ENCODE assay signal across 8 cellular contexts in the genomic region with DNA sequence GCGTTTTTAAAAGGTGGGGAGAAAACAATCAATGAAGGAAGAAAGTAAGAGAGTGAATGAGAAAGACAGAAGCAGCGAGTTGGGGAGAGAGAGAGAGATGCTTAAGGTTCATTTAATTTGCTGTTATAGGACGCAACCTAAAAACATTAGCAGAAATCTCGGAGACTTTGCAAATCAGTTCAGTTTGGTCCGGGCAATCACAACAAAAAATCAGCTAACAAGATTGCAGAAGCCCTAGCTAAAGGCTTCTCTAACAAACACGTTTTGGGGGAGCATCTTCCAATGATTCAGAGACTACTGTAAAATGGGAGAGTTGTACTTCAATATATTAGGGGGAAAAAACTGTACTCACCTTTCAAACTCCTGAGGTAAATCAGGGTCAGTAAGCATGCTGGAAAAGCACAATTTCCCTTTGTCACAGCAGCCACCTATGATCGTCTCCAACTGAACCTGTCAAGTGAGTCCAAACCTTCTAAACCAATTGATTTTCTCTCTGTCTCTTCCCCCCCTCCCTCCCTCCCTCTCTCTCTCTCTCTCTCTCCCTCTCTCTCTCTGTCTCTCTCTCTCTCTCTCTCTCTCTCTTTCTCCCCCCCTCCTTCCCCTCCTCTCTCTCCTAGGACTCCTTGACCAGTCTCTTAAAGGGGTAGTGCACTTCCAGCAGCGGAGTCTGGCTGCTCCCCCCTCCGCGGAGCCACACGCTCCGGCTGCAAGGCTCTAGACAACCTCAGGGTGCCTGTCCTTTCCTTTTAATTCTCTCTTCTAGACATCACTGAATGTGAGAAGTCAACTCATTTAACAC. TPM values are rescaled to one million over a fixed set of nuclear protein-coding genes. Genes with fewer than 3 reads are reported as not detected.
DNase-seq lines count a peak whose midpoint lies in the region; ATAC-seq and TF ChIP-seq lines count a peak whose summit lies in the region.

TSS of gene SOX5 (minus strand) at position 459 of the 799 bp plus-strand sequence. CDS start at position 390, 69 bp downstream.

- DNase-seq in NCI-H2107 treated with DMSO at 0.1 percent for 48 hours (lab: John Stamatoyannopoulos, UW; ENCODE audit: unreplicated experiment) (peak; percentile 33), NCI-H2107 (lab: John Stamatoyannopoulos, UW) (no peak), astrocyte of the spinal cord (ENCODE audit: low read depth, low spot score) (peak; percentile 75), spleen (no peak), PC-3 (no peak)

- ATAC-seq in PC-3, result no peak
- ATAC-seq in HG02885 (IDR thresholded peaks at IDR 0.05; ENCODE audit: poor library complexity, unreplicated experiment), result no peak
- ATAC-seq in HG03342 (IDR thresholded peaks at IDR 0.05; ENCODE audit: unreplicated experiment), result no peak

- no peak within 1 kb of the TSS for H3K4me2 ChIP-seq in PC-3 (ENCODE audit: low read length)

- no peaks in the 10 kb centered on the region for H3K9me3 ChIP-seq in iPS-20b (ENCODE audit: insufficient read depth, low read depth, low read length)
- no peaks in the 10 kb centered on the region for H3K9me3 ChIP-seq in spleen
- H3K9me3 ChIP-seq in PC-3 (ENCODE audit: low read length), result no peaks in the 10 kb centered on the region

- H4K20me1 ChIP-seq in PC-3 (ENCODE audit: low read length), result no peaks in the 10 kb centered on the region

- POLR2A ChIA-PET in PC-3 (lab: Charles Lee; ENCODE audit: unreplicated experiment), result no interaction called here

- no TSS peak for BruUV-seq in PC-3 (replicated peaks; lab: Mats Ljungman, UMichigan)

- H3K9ac ChIP-seq in iPS-20b (ENCODE audit: low read depth, low read length), result peak within 1 kb of the TSS; percentile 40; the same call in 1 of the 2 replicates
- no peak within 1 kb of the TSS for H3K9ac ChIP-seq in PC-3 (ENCODE audit: low read length)

- H3K27ac ChIP-seq in iPS-20b (ENCODE audit: low read length), result no peak within 1 kb of the TSS
- peak within 1 kb of the TSS in 2 of 8 donors; percentile 5 to 16 for H3K27ac ChIP-seq in spleen
- H3K27ac ChIP-seq in PC-3 (ENCODE audit: low read length), result no peak within 1 kb of the TSS

- H3K4me1 ChIP-seq in iPS-20b (ENCODE audit: insufficient read depth, low read length) (peaks cover 7% of the 10 kb centered on the region), spleen (peaks cover 0 to 18% (median 0%) of the 10 kb centered on the region in 6 donors), PC-3 (ENCODE audit: insufficient read depth, low read length) (no peaks in the 10 kb centered on the region)

- H2AFZ ChIP-seq in PC-3 (ENCODE audit: low read length), result no peak within 1 kb of the TSS

- 6 to 11% (median 7%) methylated on average over 12 of the region's 12 CpGs for WGBS in spleen, 5 donors

- CTCF ChIA-PET in PC-3 (lab: Charles Lee), result no interaction called here

- in situ Hi-C loops in astrocyte of the spinal cord (cut with HindIII; ENCODE audit: low sequenced_read_pairs), result no loop called here

- no peaks in the 10 kb centered on the region for H3F3A ChIP-seq in PC-3 (ENCODE audit: low read length, unreplicated experiment)

- intact Hi-C loops in spleen (cut with DNase I; ENCODE audit: low total_unique reads), result no loop called here
- intact Hi-C loops in PC-3 (cut with micrococcal nuclease), result no loop called here

- H3K27me3 ChIP-seq in iPS-20b (ENCODE audit: insufficient read depth, low read length) (peaks cover 32% of the 10 kb centered on the region), spleen (replicated peaks in 1 of 7) (peaks cover 0 to 34% (median 0%) of the 10 kb centered on the region in 7 donors), PC-3 (ENCODE audit: low read length) (peaks cover 32% of the 10 kb centered on the region)

- H3K4me3 ChIP-seq in astrocyte of the spinal cord (ENCODE audit: low read depth, low read length), result peak within 1 kb of the TSS; percentile 51
- peak within 1 kb of the TSS; percentile 80 for H3K4me3 ChIP-seq in iPS-20b (ENCODE audit: low read length)
- peak within 1 kb of the TSS in 7 of 8 donors; percentile 9 to 57 (median 25) for H3K4me3 ChIP-seq in spleen
- no peak within 1 kb of the TSS for H3K4me3 ChIP-seq in PC-3 (ENCODE audit: low read length)

- TF ChIP-seq CTCF in astrocyte of the spinal cord (IDR thresholded peaks at IDR 0.05; ENCODE audit: low read depth, low read length) (no peak), spleen (IDR thresholded peaks at IDR 0.05 in 8 of 11, conservative IDR thresholded peaks at IDR 0.05 in 3 of 11) (no peak), PC-3 (conservative IDR thresholded peaks at IDR 0.05; ENCODE audit: low read depth, low read length) (no peak)

- H3K36me3 ChIP-seq in iPS-20b (ENCODE audit: insufficient read depth, low read depth, low read length) (no peaks in the 10 kb centered on the region), spleen (no peaks in the 10 kb centered on the region), PC-3 (ENCODE audit: low read depth, low read length) (no peaks in the 10 kb centered on the region)

- H3K79me2 ChIP-seq in PC-3 (ENCODE audit: low read length), result no peaks in the 10 kb centered on the region

- TF ChIP-seq POLR2A in spleen (IDR thresholded peaks at IDR 0.05), result no peak

- no peaks in the 10 kb centered on the region for H3K9me2 ChIP-seq in PC-3 (replicated peaks; ENCODE audit: low read length)

RNA-seq across cellular contexts. Expression of gene SOX5, which starts in this region (rescaled TPM):
- 10 to 100 TPM in 4 of 7 donors, 1 to 10 TPM in 3; 7.4 to 21.3 (median 14.4) TPM for total RNA-seq in spleen
- polyA plus RNA-seq in spleen, result under 1 TPM; 0.20 to 0.35 (median 0.35) TPM
- total RNA-seq in PC-3 (2014; rRNA removed), result not detected in 2 replicates

Comparison
In these comparisons a context has a peak if more than half of its experiments do, and no peak if none do; other contexts are left out.
1. DNase-seq: peak in NCI-H2107 treated with DMSO at 0.1 percent for 48 hours (single experiment) and astrocyte of the spinal cord (single experiment); none in NCI-H2107 (single experiment), spleen (single experiment) and PC-3 (single experiment).